8 cellular contexts compared by ENCODE assay signal in genomic region chr3:99753268-99753975, GRCh38.
DNase-seq lines count a peak whose midpoint lies in the region; ATAC-seq lines count a peak whose summit lies in the region.

No MANE protein-coding gene starts in this region.

- ATAC-seq in GM18519 (IDR thresholded peaks at IDR 0.05; ENCODE audit: low FRiP score, unreplicated experiment) (peak; percentile 93), HG03025 (IDR thresholded peaks at IDR 0.05; ENCODE audit: low FRiP score, unreplicated experiment) (peak; percentile 88)

- in situ Hi-C loops in Caki2 (cut with HindIII; ENCODE audit: low pct_unique_long_range_greater_than_20kb, low sequenced_read_pairs) = no loop called here

- DNase-seq in Caki2 (ENCODE audit: low read depth) (peak; percentile 36), NCI-H2171 (lab: John Stamatoyannopoulos, UW) (peak; percentile 23), globus pallidus (ENCODE audit: low spot score) (peak; percentile 62), posterior cingulate gyrus (peak in 6 of 10 donors; percentile 13 to 75 (median 20)), T1000 (lab: John Stamatoyannopoulos, UW) (no peak)
- peak; percentile 1 to 8 for DNase-seq in activated CD4-positive, alpha-beta T cell treated with anti-CD3 and anti-CD28 coated beads, Interleukin-2, amount 50 U/mL, for 48 hours

- intact Hi-C loops in posterior cingulate gyrus (cut with DNase I) = loop anchor here (2.0 to 10.0 kb wide), 3 partner anchors 256 to 939 kb away; no protein-coding TSS in a partner anchor
